In the genomic region with DNA sequence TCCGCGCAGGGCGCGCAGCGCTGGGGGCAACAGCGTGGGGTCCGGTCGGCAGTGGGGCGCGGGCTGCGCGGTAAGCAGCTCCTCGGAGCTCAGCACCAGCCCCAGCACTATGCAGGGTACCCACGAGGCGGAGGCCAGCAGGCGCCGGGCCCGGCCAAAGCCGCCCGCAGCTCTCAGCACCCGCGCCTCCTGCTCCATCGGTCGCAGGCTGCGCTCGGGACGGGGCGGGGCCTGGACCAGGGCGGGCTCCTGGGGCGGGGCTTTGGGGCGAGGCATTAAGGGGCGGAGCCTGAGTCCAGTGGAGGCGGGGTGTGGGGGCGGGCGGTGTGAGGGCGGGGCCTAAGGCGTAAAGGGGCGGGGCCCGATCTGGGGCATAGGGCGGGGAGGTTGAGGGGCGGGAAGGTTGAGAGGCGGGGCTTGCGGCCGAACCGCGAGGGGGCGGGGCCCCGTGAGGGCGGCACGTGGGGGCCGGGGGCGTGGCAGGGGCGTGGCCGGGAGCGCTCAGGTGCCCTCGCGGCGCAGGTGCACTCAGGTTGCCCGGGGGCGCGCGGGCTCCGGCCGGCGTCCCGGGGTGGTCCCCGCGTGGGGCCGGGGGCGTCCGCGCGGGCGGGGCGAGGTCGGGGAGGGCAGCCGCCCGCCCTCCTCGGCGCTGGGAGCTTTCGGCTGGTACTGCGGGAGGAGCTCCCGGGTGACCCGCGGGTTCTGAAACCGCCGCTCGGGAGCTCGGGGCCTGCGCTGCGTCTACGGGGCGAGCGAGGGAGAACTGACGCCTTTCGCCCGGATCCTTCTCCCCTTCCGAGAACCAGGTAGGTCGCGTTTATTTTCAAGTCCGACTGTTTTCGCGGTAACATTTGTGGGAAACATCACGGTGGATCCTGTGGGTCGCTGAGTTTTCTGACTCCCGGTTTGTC, we compare ENCODE assay signal across 1 cellular context.
TF ChIP-seq lines count a peak whose summit lies in the region.

No MANE protein-coding gene starts in this region.

TF ChIP-seq in HCT116, 20 proteins besides CTCF, POLR2A, EP300 and RAD21 (continued from another document):
- TF ChIP-seq EZH2phosphoT487 (IDR thresholded peaks at IDR 0.05; ENCODE audit: borderline replicate concordance) (no peak), CEBPB (IDR thresholded peaks at IDR 0.05; ENCODE audit: low read depth) (no peak), YY1 (IDR thresholded peaks at IDR 0.05; ENCODE audit: extremely low read depth, insufficient replicate concordance, low read depth, low read length) (peak; percentile 14), ZNF274 (IDR thresholded peaks at IDR 0.05; ENCODE audit: low read depth, low read length) (no peak), REST (IDR thresholded peaks at IDR 0.05; ENCODE audit: low read depth) (no peak), EZH2 (IDR thresholded peaks at IDR 0.05) (no peak), EGR1 (IDR thresholded peaks at IDR 0.05; ENCODE audit: low read depth) (peak; percentile 46; the same call in 1 of the 2 replicates), SRF (IDR thresholded peaks at IDR 0.05; ENCODE audit: low read depth) (no peak)
- TF ChIP-seq, protein P1, sequence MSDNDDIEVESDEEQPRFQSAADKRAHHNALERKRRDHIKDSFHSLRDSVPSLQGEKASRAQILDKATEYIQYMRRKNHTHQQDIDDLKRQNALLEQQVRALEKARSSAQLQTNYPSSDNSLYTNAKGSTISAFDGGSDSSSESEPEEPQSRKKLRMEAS (IDR thresholded peaks at IDR 0.05) = peak; percentile 70; the same call in 1 of the 2 replicates
- TF ChIP-seq, protein P2, sequence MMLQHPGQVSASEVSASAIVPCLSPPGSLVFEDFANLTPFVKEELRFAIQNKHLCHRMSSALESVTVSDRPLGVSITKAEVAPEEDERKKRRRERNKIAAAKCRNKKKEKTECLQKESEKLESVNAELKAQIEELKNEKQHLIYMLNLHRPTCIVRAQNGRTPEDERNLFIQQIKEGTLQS (IDR thresholded peaks at IDR 0.05) = no peak
